23 cellular contexts compared by ENCODE assay signal in the genomic region with DNA sequence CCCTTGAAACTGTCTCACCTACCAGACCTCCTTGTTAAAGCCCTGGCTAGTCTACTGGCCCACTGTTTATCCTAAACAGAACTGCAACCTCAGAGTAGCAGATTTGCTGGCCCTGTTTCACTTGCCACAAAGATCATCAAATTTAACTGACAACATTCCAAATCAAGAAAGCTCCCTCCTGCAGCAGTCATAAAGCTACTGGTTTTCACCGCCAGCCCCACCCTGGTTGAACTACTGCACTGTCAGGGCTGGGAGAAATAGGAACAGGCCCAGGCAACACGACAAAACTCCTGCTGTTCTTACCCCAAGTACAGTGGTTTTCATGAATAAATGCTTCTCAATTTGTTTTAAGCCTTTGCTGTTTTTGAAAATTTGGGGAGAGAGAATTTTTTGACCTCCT.
A peak's percentile ranks its signal among the peaks of the same experiment; 100 is the strongest.
DNase-seq lines count a peak whose midpoint lies in the region; ATAC-seq, FAIRE-seq and TF ChIP-seq lines count a peak whose summit lies in the region.
"Had no signal": no experiment of that assay in that cellular context is flagged by ENCODE, and none has a peak within 500 bp of the region (broad histone marks: within the 10 kb centered on the region; RNA-seq: fewer than 3 reads in every experiment).

No MANE protein-coding gene starts in this region.

- WGBS in trophoblast cell (ENCODE audit: extremely low coverage, insufficient coverage, insufficient read length), result no CpG with 5 or more reads among the region's 2 CpGs

- H3K9me3 ChIP-seq in astrocyte (ENCODE audit: insufficient read depth, low read depth, low read length), result no peaks in the 10 kb centered on the region
- H3K9me3 ChIP-seq in iPS-20b (ENCODE audit: insufficient read depth, low read depth, low read length), result no peaks in the 10 kb centered on the region
- H3K9me3 ChIP-seq in trophoblast cell (ENCODE audit: insufficient read depth, low read depth, low read length), result no peaks in the 10 kb centered on the region
- H3K9me3 ChIP-seq in BE2C, result no peaks in the 10 kb centered on the region
- H3K9me3 ChIP-seq: ovary, right atrium auricular region, stomach, upper lobe of left lung had no signal

- H3K23ac ChIP-seq in trophoblast cell (ENCODE audit: low read length), result no peak overlapping the region

- H3K27ac ChIP-seq in astrocyte (ENCODE audit: low read depth, low read length) (peak overlapping the region; percentile 62), iPS-20b (ENCODE audit: low read length) (peak overlapping the region; percentile 55), trophoblast cell (ENCODE audit: low read depth, low read length) (peak overlapping the region; percentile 88)
- H3K27ac ChIP-seq: ovary, right atrium auricular region, stomach, upper lobe of left lung had no signal

- peaks cover 16% of the 10 kb centered on the region for H3K79me1 ChIP-seq in trophoblast cell (ENCODE audit: low read length)

- peak overlapping the region; percentile 19 for H3K4me2 ChIP-seq in astrocyte (ENCODE audit: low read length)
- peak overlapping the region; percentile 5 for H3K4me2 ChIP-seq in trophoblast cell (ENCODE audit: low read length)

- no peak overlapping the region for H2AFZ ChIP-seq in astrocyte (ENCODE audit: low read depth, low read length)
- H2AFZ ChIP-seq in trophoblast cell (ENCODE audit: insufficient read depth, low read length, poor library complexity), result no peak overlapping the region

- H3K4me1 ChIP-seq in astrocyte (ENCODE audit: insufficient read depth, low read length) (peaks cover 21% of the 10 kb centered on the region), iPS-20b (ENCODE audit: insufficient read depth, low read length) (no peaks in the 10 kb centered on the region; the same call in 1 of the 2 replicates), trophoblast cell (ENCODE audit: control insufficient read depth in 1 of 2, insufficient read depth in 2 of 2, low read length in 2 of 2) (peaks cover 5 to 19% of the 10 kb centered on the region in 2 experiments), BE2C (peaks cover 3% of the 10 kb centered on the region; the same call in 1 of the 2 replicates)
- H3K4me1 ChIP-seq: right atrium auricular region had no signal

- H4K91ac ChIP-seq in trophoblast cell (ENCODE audit: low read depth, low read length), result peak overlapping the region; percentile 89

- no peak overlapping the region for H4K12ac ChIP-seq in trophoblast cell (ENCODE audit: low read depth, low read length)

- H3K4me3 ChIP-seq in astrocyte (ENCODE audit: insufficient read depth, low read depth, low read length) (no peak overlapping the region), iPS-20b (ENCODE audit: low read length) (no peak overlapping the region), trophoblast cell (ENCODE audit: low read depth, low read length) (no peak overlapping the region), BE2C (ENCODE audit: low read depth, low read length) (no peak overlapping the region)
- H3K4me3 ChIP-seq: ovary, right atrium auricular region, stomach, upper lobe of left lung had no signal

- H3K18ac ChIP-seq in trophoblast cell (ENCODE audit: low read length), result no peak overlapping the region

- H3K9ac ChIP-seq in astrocyte (ENCODE audit: low read length) (peak overlapping the region; percentile 33), iPS-20b (ENCODE audit: low read depth, low read length) (no peak overlapping the region), trophoblast cell (ENCODE audit: low read length) (no peak overlapping the region)

- peak overlapping the region; percentile 73 for H3K27ac Mint-ChIP-seq in astrocyte (ENCODE audit: unreplicated experiment)
- no peak overlapping the region for H3K27ac Mint-ChIP-seq in stimulated activated naive CD8-positive, alpha-beta T cell treated with anti-CD3 and anti-CD28 coated beads, Interleukin-15, amount 100 ng/mL, for 72 hours
- H3K27ac Mint-ChIP-seq: activated CD4-positive, alpha-beta T cell treated with anti-CD3 and anti-CD28 coated beads, Interleukin-2, amount 10 ng/mL, durations not matched to agents 24 days and 14 days; CD4-positive, CD25-positive, alpha-beta regulatory T cell had no signal

- peaks cover 3% of the 10 kb centered on the region for H4K20me1 ChIP-seq in astrocyte (ENCODE audit: insufficient read depth, low read length)

- no peaks in the 10 kb centered on the region for H3K27me3 ChIP-seq in astrocyte (ENCODE audit: insufficient read depth, low read length)
- no peaks in the 10 kb centered on the region for H3K27me3 ChIP-seq in iPS-20b (ENCODE audit: insufficient read depth, low read length)
- H3K27me3 ChIP-seq in trophoblast cell (ENCODE audit: insufficient read depth, low read length), result no peaks in the 10 kb centered on the region
- no peaks in the 10 kb centered on the region for H3K27me3 ChIP-seq in BE2C
- H3K27me3 ChIP-seq: ovary, right atrium auricular region, stomach, upper lobe of left lung had no signal

- H3K4ac ChIP-seq in trophoblast cell (ENCODE audit: low read depth, low read length), result peak overlapping the region; percentile 5

- peak overlapping the region; percentile 6 for H2BK12ac ChIP-seq in trophoblast cell (ENCODE audit: low read length)

- FAIRE-seq in astrocyte (lab: Jason Lieb, UNC), result no peak
- FAIRE-seq in D721Med (lab: Jason Lieb, UNC), result no peak
- FAIRE-seq: HTR-8/SVneo had no signal

- peaks cover 34% of the 10 kb centered on the region for H3K4me1 Mint-ChIP-seq in astrocyte (ENCODE audit: low read depth, unreplicated experiment)
- H3K4me1 Mint-ChIP-seq in stimulated activated naive CD8-positive, alpha-beta T cell treated with anti-CD3 and anti-CD28 coated beads, Interleukin-15, amount 100 ng/mL, for 72 hours, result peaks cover 5% of the 10 kb centered on the region

- H3K9me3 Mint-ChIP-seq in astrocyte (ENCODE audit: unreplicated experiment), result peaks cover 2% of the 10 kb centered on the region
- H3K9me3 Mint-ChIP-seq in stimulated activated naive CD8-positive, alpha-beta T cell treated with anti-CD3 and anti-CD28 coated beads, Interleukin-15, amount 100 ng/mL, for 72 hours, result no peaks in the 10 kb centered on the region
- H3K9me3 Mint-ChIP-seq: activated CD4-positive, alpha-beta T cell treated with anti-CD3 and anti-CD28 coated beads, Interleukin-2, amount 10 ng/mL, durations not matched to agents 24 days and 14 days; naive B cell had no signal

- H3K36me3 Mint-ChIP-seq in astrocyte (ENCODE audit: low read depth, unreplicated experiment), result peaks cover 9% of the 10 kb centered on the region
- H3K36me3 Mint-ChIP-seq: CD4-positive, CD25-positive, alpha-beta regulatory T cell; naive B cell had no signal

- H3K36me3 ChIP-seq in astrocyte (ENCODE audit: insufficient read depth, low read length) (peaks cover 2% of the 10 kb centered on the region), iPS-20b (ENCODE audit: insufficient read depth, low read depth, low read length) (no peaks in the 10 kb centered on the region), trophoblast cell (ENCODE audit: control insufficient read depth in 1 of 2, insufficient read depth in 2 of 2, low read length in 2 of 2) (peaks cover 8 to 10% of the 10 kb centered on the region in 2 experiments), BE2C (no peaks in the 10 kb centered on the region)
- H3K36me3 ChIP-seq: ovary, right atrium auricular region, stomach, upper lobe of left lung had no signal

- peaks cover 13% of the 10 kb centered on the region for H3K79me2 ChIP-seq in astrocyte (ENCODE audit: insufficient read depth, low read length)
- H3K79me2 ChIP-seq in trophoblast cell (ENCODE audit: control insufficient read depth, insufficient read depth, low read length, poor library complexity), result no peaks in the 10 kb centered on the region

- H3K14ac ChIP-seq in trophoblast cell (ENCODE audit: low read length), result peak overlapping the region; percentile 8

- H4K8ac ChIP-seq in trophoblast cell (ENCODE audit: low read depth, low read length), result peak overlapping the region; percentile 14

- H3K27me3 Mint-ChIP-seq in astrocyte (ENCODE audit: low read depth, unreplicated experiment), result no peaks in the 10 kb centered on the region
- H3K27me3 Mint-ChIP-seq in stimulated activated naive CD8-positive, alpha-beta T cell treated with anti-CD3 and anti-CD28 coated beads, Interleukin-15, amount 100 ng/mL, for 72 hours, result peaks cover 16% of the 10 kb centered on the region

- peak overlapping the region; percentile 68 for H2BK120ac ChIP-seq in trophoblast cell (ENCODE audit: insufficient read depth, low read length, poor library complexity)

- H2AK5ac ChIP-seq in trophoblast cell (ENCODE audit: low read length), result peak overlapping the region; percentile 1

- H3K4me3 Mint-ChIP-seq in astrocyte (ENCODE audit: unreplicated experiment), result no peak overlapping the region
- no peak overlapping the region for H3K4me3 Mint-ChIP-seq in stimulated activated naive CD8-positive, alpha-beta T cell treated with anti-CD3 and anti-CD28 coated beads, Interleukin-15, amount 100 ng/mL, for 72 hours
- H3K4me3 Mint-ChIP-seq: activated CD4-positive, alpha-beta T cell treated with anti-CD3 and anti-CD28 coated beads, Interleukin-2, amount 10 ng/mL, durations not matched to agents 24 days and 14 days; CD4-positive, CD25-positive, alpha-beta regulatory T cell; naive B cell had no signal

- no peak for TF ChIP-seq CTCF in astrocyte (IDR thresholded peaks at IDR 0.05; ENCODE audit: insufficient read depth, low read depth, low read length)
- TF ChIP-seq CTCF in BE2C (IDR thresholded peaks at IDR 0.05; ENCODE audit: low read depth, low read length), result no peak
- no peak for TF ChIP-seq CTCF in D721Med (IDR thresholded peaks at IDR 0.05; ENCODE audit: insufficient read depth, missing control alignments)

- H2BK5ac ChIP-seq in trophoblast cell (ENCODE audit: low read depth, low read length, poor library complexity), result peak overlapping the region; percentile 51

- ATAC-seq in HG03378 (IDR thresholded peaks at IDR 0.05; ENCODE audit: unreplicated experiment), result no peak
- ATAC-seq in stimulated activated naive CD8-positive, alpha-beta T cell treated with anti-CD3 and anti-CD28 coated beads, Interleukin-15, amount 100 ng/mL, for 72 hours, result no peak
- ATAC-seq: left cardiac atrium had no signal

- DNase-seq in LoVo (ENCODE audit: low spot score) (peak; percentile 22), astrocyte (ENCODE audit: low read depth) (no peak), trophoblast cell (peak in 1 of 2 donors; percentile 24), BE2C (no peak), D721Med (ENCODE audit: insufficient read length, low spot score) (no peak)
- DNase-seq in stimulated activated naive CD8-positive, alpha-beta T cell treated with anti-CD3 and anti-CD28 coated beads, Interleukin-15, amount 100 ng/mL, for 72 hours, result no peak
- DNase-seq: activated naive CD4-positive, alpha-beta T cell treated with anti-CD3 and anti-CD28 coated beads, Interleukin-2, amount 50 U/mL, for 16 hours; caudate nucleus; CD4-positive, CD25-positive, alpha-beta regulatory T cell; glutamatergic neuron; Karpas-422; left cardiac atrium; naive B cell; NCI-H524; ovary; stomach; T-helper 2 cell; upper lobe of left lung had no signal
